In the genomic region with DNA sequence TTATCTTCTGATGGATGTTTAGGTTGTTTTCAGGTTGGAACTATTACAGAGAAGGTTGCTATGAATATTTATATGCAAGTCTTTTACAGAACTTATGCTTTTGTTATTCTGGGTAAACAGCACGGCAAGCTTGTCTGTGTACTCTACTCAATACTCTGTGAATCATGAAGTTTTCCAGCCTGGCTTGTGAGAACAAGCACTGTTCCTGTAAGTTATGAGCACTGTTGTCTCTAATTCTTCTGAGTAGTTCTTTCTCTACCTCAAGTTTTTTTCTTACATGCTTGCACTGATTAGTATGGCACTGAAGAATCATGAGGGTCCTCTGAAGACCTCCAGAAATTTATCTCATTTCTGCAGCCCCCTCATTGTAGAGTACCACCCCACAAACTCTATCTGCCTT, we compare ENCODE assay signal across 31 cellular contexts.
"Had no signal": no experiment of that assay in that cellular context is flagged by ENCODE, and none has a peak within 500 bp of the region (broad histone marks: within the 10 kb centered on the region; RNA-seq: fewer than 3 reads in every experiment).

No MANE protein-coding gene starts in this region.

- H3K9ac ChIP-seq: neural progenitor cell, parathyroid adenoma had no signal

- H3K27me3 ChIP-seq: neural progenitor cell, ovary, right lobe of liver, sigmoid colon, spleen, suprapubic skin, testis, tibial artery, transverse colon, upper lobe of right lung, uterus had no signal

- H3K9me3 Mint-ChIP-seq: nephron; neural progenitor cell; stimulated activated memory B cell treated with anti-CD40 and anti-IgM and Interleukin-4, amounts not matched to agents 10 μg/mL and 1 μg/mL and 100 μg/mL, for 72 hours; stimulated activated naive CD8-positive, alpha-beta T cell treated with anti-CD3 and anti-CD28 coated beads, Interleukin-15, amount 100 ng/mL, for 72 hours; type B pancreatic cell had no signal

- FAIRE-seq: small intestine had no signal

- DNase-seq: natural killer cell; occipital lobe; ovary; posterior cingulate gyrus; psoas muscle; right cardiac atrium; right lobe of liver; sigmoid colon; small intestine; spleen; stimulated activated CD4-positive, alpha-beta T cell treated with anti-CD3 and anti-CD28 coated beads, Interleukin-12 subunit alpha, Interleukin-12 subunit beta, amount 100 ng/mL, for 4 hours; stimulated activated CD4-positive, alpha-beta T cell treated with anti-CD3 and anti-CD28 coated beads, Interleukin-1b, Interleukin-23, amount 100 ng/mL, for 48 hours; stimulated activated CD4-positive, alpha-beta T cell treated with anti-CD3 and anti-CD28 coated beads, Interleukin-4, amount 100 ng/mL, for 1 hour; stimulated activated CD4-positive, alpha-beta T cell treated with anti-CD3 and anti-CD28 coated beads, Interleukin-4, amount 100 ng/mL, for 4 hours; stimulated activated CD8-positive, alpha-beta memory T cell treated with anti-CD3 and anti-CD28 coated beads, Interleukin-4, amount 100 ng/mL, for 48 hours; stimulated activated naive CD4-positive, alpha-beta T cell; stimulated activated naive CD8-positive, alpha-beta T cell treated with anti-CD3 and anti-CD28 coated beads, Interleukin-15, amount 100 ng/mL, for 72 hours; stimulated activated naive CD8-positive, alpha-beta T cell treated with anti-CD3 and anti-CD28 coated beads, Interleukin-15, Interleukin-2, amounts not matched to agents 100 U/mL and 50 U/mL, for 24 hours; substantia nigra; testis; tibial artery; transverse colon; upper lobe of right lung; uterus had no signal

- H3K4me1 ChIP-seq: neural progenitor cell, parathyroid adenoma, psoas muscle, right lobe of liver, spleen, testis, tibial artery, uterus had no signal

- H3K9me3 ChIP-seq: ovary, psoas muscle, right lobe of liver, sigmoid colon, spleen, suprapubic skin, testis, tibial artery, transverse colon, upper lobe of right lung, uterus had no signal

- H3K27ac Mint-ChIP-seq: natural killer cell; neural progenitor cell; progenitor cell of endocrine pancreas; stimulated activated memory B cell treated with anti-CD40 and anti-IgM and Interleukin-4, amounts not matched to agents 10 μg/mL and 1 μg/mL and 100 μg/mL, for 72 hours; stimulated activated naive CD8-positive, alpha-beta T cell treated with anti-CD3 and anti-CD28 coated beads, Interleukin-15, amount 100 ng/mL, for 72 hours; type B pancreatic cell had no signal

- H2AFZ ChIP-seq: neural progenitor cell, parathyroid adenoma had no signal

- H3K27ac ChIP-seq: neural progenitor cell, ovary, parathyroid adenoma, psoas muscle, right lobe of liver, spleen, suprapubic skin, testis, tibial artery, transverse colon, upper lobe of right lung, uterus had no signal

- H3K4me3 ChIP-seq: neural progenitor cell, ovary, psoas muscle, right lobe of liver, sigmoid colon, spleen, suprapubic skin, testis, tibial artery, transverse colon, upper lobe of right lung, uterus had no signal

- H3K4me2 ChIP-seq: neural progenitor cell had no signal

- H3K36me3 Mint-ChIP-seq: natural killer cell; neural progenitor cell; stimulated activated memory B cell treated with anti-CD40 and anti-IgM and Interleukin-4, amounts not matched to agents 10 μg/mL and 1 μg/mL and 100 μg/mL, for 72 hours; type B pancreatic cell had no signal

- H3K79me2 ChIP-seq: parathyroid adenoma had no signal

- H3K36me3 ChIP-seq: neural progenitor cell, ovary, right lobe of liver, sigmoid colon, spleen, suprapubic skin, tibial artery, transverse colon, upper lobe of right lung, uterus had no signal

- ATAC-seq: natural killer cell; psoas muscle; right cardiac atrium; right lobe of liver; stimulated activated naive CD8-positive, alpha-beta T cell treated with anti-CD3 and anti-CD28 coated beads, Interleukin-15, amount 100 ng/mL, for 72 hours; stimulated activated naive CD8-positive, alpha-beta T cell treated with anti-CD3 and anti-CD28 coated beads, Interleukin-15, Interleukin-2, amounts not matched to agents 100 U/mL and 50 U/mL, for 24 hours; upper lobe of right lung had no signal
